In the genomic region with DNA sequence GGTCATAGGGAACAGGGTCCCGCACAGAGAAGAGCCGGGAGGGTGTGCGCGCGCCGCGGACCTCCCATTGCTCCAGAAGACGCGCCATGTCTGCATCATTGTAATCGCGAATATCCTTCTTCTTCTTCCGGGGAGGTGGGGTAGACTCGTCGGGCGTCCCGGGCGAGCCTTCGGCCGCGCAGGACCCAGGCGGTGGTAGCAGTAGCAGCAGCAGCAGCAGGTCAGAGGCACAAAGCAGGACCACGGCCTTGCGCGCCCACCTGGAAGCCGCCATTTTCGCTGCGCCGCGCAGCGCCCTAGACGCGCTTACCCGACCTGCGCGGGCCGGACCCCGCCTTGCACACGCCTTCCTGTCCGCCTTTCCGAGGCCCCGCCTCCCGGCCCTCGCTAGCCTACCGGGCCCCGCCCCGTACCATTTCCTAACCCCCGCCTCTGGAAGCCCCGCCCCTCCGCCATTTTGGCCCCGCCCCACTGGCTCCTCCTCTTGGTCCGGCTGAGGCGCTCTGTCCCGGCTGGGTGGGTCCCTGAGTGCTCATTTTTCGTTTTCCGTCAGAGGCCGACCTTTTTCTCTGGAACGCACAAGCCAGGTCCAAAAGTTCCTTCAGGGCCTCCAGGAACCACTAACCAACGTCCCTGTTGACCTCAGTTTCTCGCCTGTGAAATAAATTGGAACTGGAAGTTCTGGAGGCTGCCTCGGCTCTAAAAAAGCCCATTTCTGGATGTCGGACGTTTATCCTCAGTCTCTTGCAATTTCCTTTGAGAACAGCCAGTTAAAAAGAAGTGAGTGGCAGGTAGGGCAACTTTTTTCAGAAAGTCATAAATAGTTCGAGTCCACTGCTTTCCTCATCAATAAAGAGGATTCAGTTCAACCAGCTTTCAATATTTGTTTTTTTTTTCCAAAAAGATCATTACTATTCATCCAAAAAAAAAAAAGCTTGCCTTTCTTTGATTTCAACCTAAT, we compare ENCODE assay signal across 1 cellular context.
TF ChIP-seq lines count a peak whose summit lies in the region.

Gene MESD, minus strand, starts transcription at position 302 of the 961 bp plus-strand sequence. Its CDS starts 28 bp downstream, at position 274.

TF ChIP-seq in HEK293, 187 proteins besides CTCF, POLR2A, EP300 and RAD21 (continued from another document):
- TF ChIP-seq, protein P1, sequence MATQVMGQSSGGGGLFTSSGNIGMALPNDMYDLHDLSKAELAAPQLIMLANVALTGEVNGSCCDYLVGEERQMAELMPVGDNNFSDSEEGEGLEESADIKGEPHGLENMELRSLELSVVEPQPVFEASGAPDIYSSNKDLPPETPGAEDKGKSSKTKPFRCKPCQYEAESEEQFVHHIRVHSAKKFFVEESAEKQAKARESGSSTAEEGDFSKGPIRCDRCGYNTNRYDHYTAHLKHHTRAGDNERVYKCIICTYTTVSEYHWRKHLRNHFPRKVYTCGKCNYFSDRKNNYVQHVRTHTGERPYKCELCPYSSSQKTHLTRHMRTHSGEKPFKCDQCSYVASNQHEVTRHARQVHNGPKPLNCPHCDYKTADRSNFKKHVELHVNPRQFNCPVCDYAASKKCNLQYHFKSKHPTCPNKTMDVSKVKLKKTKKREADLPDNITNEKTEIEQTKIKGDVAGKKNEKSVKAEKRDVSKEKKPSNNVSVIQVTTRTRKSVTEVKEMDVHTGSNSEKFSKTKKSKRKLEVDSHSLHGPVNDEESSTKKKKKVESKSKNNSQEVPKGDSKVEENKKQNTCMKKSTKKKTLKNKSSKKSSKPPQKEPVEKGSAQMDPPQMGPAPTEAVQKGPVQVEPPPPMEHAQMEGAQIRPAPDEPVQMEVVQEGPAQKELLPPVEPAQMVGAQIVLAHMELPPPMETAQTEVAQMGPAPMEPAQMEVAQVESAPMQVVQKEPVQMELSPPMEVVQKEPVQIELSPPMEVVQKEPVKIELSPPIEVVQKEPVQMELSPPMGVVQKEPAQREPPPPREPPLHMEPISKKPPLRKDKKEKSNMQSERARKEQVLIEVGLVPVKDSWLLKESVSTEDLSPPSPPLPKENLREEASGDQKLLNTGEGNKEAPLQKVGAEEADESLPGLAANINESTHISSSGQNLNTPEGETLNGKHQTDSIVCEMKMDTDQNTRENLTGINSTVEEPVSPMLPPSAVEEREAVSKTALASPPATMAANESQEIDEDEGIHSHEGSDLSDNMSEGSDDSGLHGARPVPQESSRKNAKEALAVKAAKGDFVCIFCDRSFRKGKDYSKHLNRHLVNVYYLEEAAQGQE (tag by site-specific recombination; IDR thresholded peaks at IDR 0.05), result 0 out of 2 replicates have a peak, but pooled peaks have one; percentile 28
- TF ChIP-seq ZNF175 (tag by site-specific recombination; IDR thresholded peaks at IDR 0.05) (no peak), BCL6B (tag by site-specific recombination; IDR thresholded peaks at IDR 0.05) (no peak), ZNF404 (tag by site-specific recombination; IDR thresholded peaks at IDR 0.05) (no peak), KLF10 (tag by site-specific recombination; IDR thresholded peaks at IDR 0.05) (peak; percentile 95), ZNF366 (tag by site-specific recombination; conservative IDR thresholded peaks at IDR 0.05) (no peak), ZNF16 (tag by site-specific recombination; IDR thresholded peaks at IDR 0.05; ENCODE audit: low read depth) (no peak), ZNF274 (IDR thresholded peaks at IDR 0.05; ENCODE audit: low read length) (no peak), ZNF274 (tag by site-specific recombination; IDR thresholded peaks at IDR 0.05; ENCODE audit: borderline replicate concordance) (no peak), ZNF174 (tag by site-specific recombination; IDR thresholded peaks at IDR 0.05) (no peak), SP3 (tag by site-specific recombination; IDR thresholded peaks at IDR 0.05) (peak; percentile 95), ZBTB17 (tag by site-specific recombination; IDR thresholded peaks at IDR 0.05) (no peak)
- TF ChIP-seq, protein P2, sequence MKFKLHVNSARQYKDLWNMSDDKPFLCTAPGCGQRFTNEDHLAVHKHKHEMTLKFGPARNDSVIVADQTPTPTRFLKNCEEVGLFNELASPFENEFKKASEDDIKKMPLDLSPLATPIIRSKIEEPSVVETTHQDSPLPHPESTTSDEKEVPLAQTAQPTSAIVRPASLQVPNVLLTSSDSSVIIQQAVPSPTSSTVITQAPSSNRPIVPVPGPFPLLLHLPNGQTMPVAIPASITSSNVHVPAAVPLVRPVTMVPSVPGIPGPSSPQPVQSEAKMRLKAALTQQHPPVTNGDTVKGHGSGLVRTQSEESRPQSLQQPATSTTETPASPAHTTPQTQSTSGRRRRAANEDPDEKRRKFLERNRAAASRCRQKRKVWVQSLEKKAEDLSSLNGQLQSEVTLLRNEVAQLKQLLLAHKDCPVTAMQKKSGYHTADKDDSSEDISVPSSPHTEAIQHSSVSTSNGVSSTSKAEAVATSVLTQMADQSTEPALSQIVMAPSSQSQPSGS (tag by site-specific recombination; IDR thresholded peaks at IDR 0.05; ENCODE audit: low read depth), result no peak
